Comparison of ENCODE assay signal across 32 cellular contexts in genomic region chr3:191529992-191530391, GRCh38.
"Had no signal": no experiment of that assay in that cellular context is flagged by ENCODE, and none has a peak within 500 bp of the region (broad histone marks: within the 10 kb centered on the region; RNA-seq: fewer than 3 reads in every experiment).

No MANE protein-coding gene starts in this region.

- DNase-seq: activated B cell treated with CpG ODN at 0.5 μM for 24 hours; activated CD4-positive, alpha-beta memory T cell treated with anti-CD3 and anti-CD28 coated beads for 36 hours; activated CD4-positive, alpha-beta T cell treated with anti-CD3 and anti-CD28 coated beads for 4 hours; activated CD4-positive, alpha-beta T cell treated with anti-CD3 and anti-CD28 coated beads, Interleukin-2, amount 10 ng/mL, durations not matched to agents 24 days and 14 days; activated CD4-positive, alpha-beta T cell treated with anti-CD3 and anti-CD28 coated beads, Interleukin-2, amount 50 U/mL, for 1 hour; activated CD4-positive, alpha-beta T cell treated with anti-CD3 and anti-CD28 coated beads, Interleukin-2, amount 50 U/mL, for 4 hours; activated CD4-positive, CD25-positive, alpha-beta regulatory T cell treated with anti-CD3 and anti-CD28 coated beads, Interleukin-2, amount 50 U/mL, for 72 hours; activated CD8-positive, alpha-beta memory T cell treated with anti-CD3 and anti-CD28 coated beads, Interleukin-2, amount 50 U/mL, for 4 hours; activated CD8-positive, alpha-beta T cell treated with anti-CD3 and anti-CD28 coated beads for 36 hours; activated effector memory CD4-positive, alpha-beta T cell treated with anti-CD3 and anti-CD28 coated beads, Interleukin-2, amount 50 U/mL, for 16 hours; activated gamma-delta T cell treated with Interleukin-2 at 50 U/mL for 16 hours; activated naive CD4-positive, alpha-beta T cell; activated naive CD4-positive, alpha-beta T cell treated with anti-CD3 and anti-CD28 coated beads for 36 hours; activated naive CD4-positive, alpha-beta T cell treated with anti-CD3 and anti-CD28 coated beads, Interleukin-2, amount 50 U/mL, for 16 hours; activated naive CD8-positive, alpha-beta T cell treated with anti-CD3 and anti-CD28 coated beads for 36 hours; activated T-cell treated with anti-CD3 and anti-CD28 coated beads for 4 hours; activated T-cell treated with anti-CD3 and anti-CD28 coated beads, Interleukin-2, amount 50 U/mL, for 1 hour; activated T-cell treated with anti-CD3 and anti-CD28 coated beads, Interleukin-2, amount 50 U/mL, for 4 hours; activated T-cell treated with anti-CD3 and anti-CD28 coated beads, Interleukin-2, amount 50 U/mL, for 72 hours; amygdala; anterior cingulate cortex; caudate nucleus; cerebellar nuclear complex; T-helper 2 cell; T-helper 9 cell had no signal

- FAIRE-seq: bronchial epithelial cell, TTC549 had no signal

- H3K27me3 ChIP-seq: ascending aorta, cardiac muscle cell had no signal

- H3K4me1 ChIP-seq: ascending aorta had no signal

- H3K9me3 ChIP-seq: ascending aorta had no signal

- ATAC-seq: activated CD8-positive, alpha-beta T cell treated with anti-CD3 and anti-CD28 coated beads for 36 hours; activated naive CD4-positive, alpha-beta T cell treated with anti-CD3 and anti-CD28 coated beads, Interleukin-2, amount 50 U/mL, for 72 hours; activated T-cell treated with anti-CD3 and anti-CD28 coated beads, Interleukin-2, amount 50 U/mL, for 4 hours; activated T-cell treated with anti-CD3 and anti-CD28 coated beads, Interleukin-2, amount 50 U/mL, for 72 hours; activated T-helper 17 cell treated with anti-CD3 and anti-CD28 coated beads, Interleukin-2, amount 50 U/mL, for 72 hours had no signal

- H3K27ac ChIP-seq: ascending aorta, cardiac muscle cell, VCaP had no signal

- H3K36me3 ChIP-seq: ascending aorta, cardiac muscle cell had no signal

- H3K4me3 ChIP-seq: ascending aorta, cardiac muscle cell had no signal
